ENCODE assay signal across 1 cellular context in genomic region chr5:177311723-177312648, GRCh38.
TF ChIP-seq lines count a peak whose summit lies in the region.

TSS of gene MXD3 (minus strand) at chr5:177311898. CDS start at chr5:177311830, 68 bp downstream.

TF ChIP-seq in K562, 482 proteins besides CTCF, POLR2A, EP300 and RAD21 (continued from another document and continues in another):
- TF ChIP-seq AFF4 (CRISPR knock-in tag; IDR thresholded peaks at IDR 0.05) (0 out of 2 replicates have a peak, but pooled peaks have one; percentile 4), SREBF2 (CRISPR knock-in tag; IDR thresholded peaks at IDR 0.05) (no peak), ZNF512 (tag; IDR thresholded peaks at IDR 0.05) (no peak), SREBF1 (IDR thresholded peaks at IDR 0.05; ENCODE audit: borderline replicate concordance, low read depth, low read length) (no peak), SRSF3 (IDR thresholded peaks at IDR 0.05; ENCODE audit: insufficient read depth, low read length) (0 out of 2 replicates have a peak, but pooled peaks have one; percentile 47), ZNF695 (CRISPR knock-in tag; IDR thresholded peaks at IDR 0.05) (no peak), CREB1 (IDR thresholded peaks at IDR 0.05) (no peak; the same call in none of the 2 replicates), CREB1 (CRISPR knock-in tag; IDR thresholded peaks at IDR 0.05) (peak; percentile 67; the same call in 1 of the 2 replicates), ELK3 (CRISPR knock-in tag; IDR thresholded peaks at IDR 0.05) (no peak), NFRKB (IDR thresholded peaks at IDR 0.05; ENCODE audit: low read depth) (no peak; the same call in 1 of the 2 replicates), RAD51 (IDR thresholded peaks at IDR 0.05; ENCODE audit: borderline replicate concordance, low read depth) (peak; percentile 69), CREB5 (CRISPR knock-in tag; IDR thresholded peaks at IDR 0.05) (no peak), MECOM (CRISPR knock-in tag; IDR thresholded peaks at IDR 0.05) (no peak), CBX3 (IDR thresholded peaks at IDR 0.05; ENCODE audit: borderline replicate concordance in 1 of 2, low read length in 2 of 2) (no peak), CSDE1 (IDR thresholded peaks at IDR 0.05) (no peak), CEBPG (CRISPR knock-in tag; IDR thresholded peaks at IDR 0.05) (no peak), CEBPG (tag; conservative IDR thresholded peaks at IDR 0.05 in 1 of 2, IDR thresholded peaks at IDR 0.05 in 1 of 2) (no peak), ARID4B (CRISPR knock-in tag; IDR thresholded peaks at IDR 0.05) (peak; percentile 74), FOXM1 (IDR thresholded peaks at IDR 0.05; ENCODE audit: low read depth) (peak; percentile 99), FOXM1 (CRISPR knock-in tag; IDR thresholded peaks at IDR 0.05; ENCODE audit: low read depth) (peak; percentile 96), ZNF384 (IDR thresholded peaks at IDR 0.05; ENCODE audit: low read depth, low read length) (no peak), MLLT1 (IDR thresholded peaks at IDR 0.05) (no peak), SRSF1 (IDR thresholded peaks at IDR 0.05; ENCODE audit: low read depth, low read length) (no peak), ZNF3 (CRISPR knock-in tag; IDR thresholded peaks at IDR 0.05) (no peak), LEF1 (IDR thresholded peaks at IDR 0.05) (peak; percentile 36; the same call in 1 of the 2 replicates), TBL1XR1 (IDR thresholded peaks at IDR 0.05; ENCODE audit: low read length in 2 of 2) (no peak), CHD1 (IDR thresholded peaks at IDR 0.05; ENCODE audit: low read length) (peak; percentile 90), SMC3 (conservative IDR thresholded peaks at IDR 0.05; ENCODE audit: insufficient read depth, low read depth, low read length) (no peak), ZNF436 (CRISPR knock-in tag; IDR thresholded peaks at IDR 0.05) (no peak), NFIX (CRISPR knock-in tag; IDR thresholded peaks at IDR 0.05; ENCODE audit: low read depth) (no peak), ZHX1 (conservative IDR thresholded peaks at IDR 0.05; ENCODE audit: low read length) (no peak), CTCFL (IDR thresholded peaks at IDR 0.05; ENCODE audit: borderline replicate concordance, insufficient read depth, low read depth, low read length, poor library complexity, severe bottlenecking) (no peak), FOXK2 (conservative IDR thresholded peaks at IDR 0.05 in 1 of 2, IDR thresholded peaks at IDR 0.05 in 1 of 2; ENCODE audit: low read depth in 2 of 2) (peak; percentile 98 to 99), KDM2B (CRISPR knock-in tag; IDR thresholded peaks at IDR 0.05) (no peak), ATF2 (CRISPR knock-in tag; IDR thresholded peaks at IDR 0.05) (no peak; the same call in 1 of the 2 replicates), PTTG1 (tag; IDR thresholded peaks at IDR 0.05; ENCODE audit: low read depth) (no peak), GMEB1 (CRISPR knock-in tag; IDR thresholded peaks at IDR 0.05) (peak; percentile 38; the same call in 1 of the 2 replicates)
